ENCODE assay signal across 17 cellular contexts in the genomic region with DNA sequence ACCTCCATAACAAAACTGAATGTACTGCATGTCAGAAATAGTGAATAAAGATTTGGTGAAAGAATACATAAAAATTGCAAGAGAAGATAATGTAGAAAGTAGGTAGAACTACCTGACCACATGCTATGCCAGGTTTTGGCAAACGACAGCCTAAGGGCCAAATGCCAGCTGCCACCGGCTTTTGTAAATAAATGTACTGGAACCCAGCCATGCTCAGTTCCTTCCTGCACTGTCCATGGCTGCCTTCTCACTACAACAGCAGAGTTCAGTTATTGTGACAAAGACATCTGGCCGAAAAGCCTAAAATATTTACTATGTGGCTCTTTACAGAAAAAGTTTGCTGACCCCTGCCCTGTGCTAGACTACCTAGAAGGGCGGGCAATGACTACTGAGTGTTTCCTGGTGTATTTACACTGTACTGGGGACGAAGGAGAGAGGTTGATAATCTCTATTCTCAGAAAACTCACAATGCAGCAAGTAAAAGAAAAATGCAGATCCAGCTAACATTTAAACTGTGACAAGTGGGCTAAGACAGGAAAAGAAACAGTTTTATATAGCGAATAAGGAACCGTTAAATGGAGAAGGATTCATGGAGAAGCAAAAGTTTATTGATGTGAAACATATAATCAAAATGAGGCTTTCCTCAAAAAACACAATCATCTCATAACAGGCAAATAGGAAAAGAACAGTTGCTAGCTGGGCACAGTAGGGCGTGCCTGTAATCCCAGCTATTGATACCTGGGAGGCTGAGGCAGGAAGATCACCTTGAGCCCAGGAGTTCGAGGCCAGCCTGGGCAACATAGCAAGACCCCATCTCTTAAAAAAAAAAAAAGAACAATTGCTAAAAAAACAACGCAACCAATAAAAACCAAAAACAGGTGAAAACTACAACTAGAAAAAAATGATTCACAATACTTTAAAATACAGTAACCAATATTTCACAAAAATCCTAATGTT. TPM values are rescaled to one million over a fixed set of nuclear protein-coding genes. Genes with fewer than 3 reads are reported as not detected.
A peak's percentile ranks its signal among the peaks of the same experiment; 100 is the strongest.
DNase-seq lines count a peak whose midpoint lies in the region; ATAC-seq and TF ChIP-seq lines count a peak whose summit lies in the region.
"Had no signal": no experiment of that assay in that cellular context is flagged by ENCODE, and none has a peak within 500 bp of the region (broad histone marks: within the 10 kb centered on the region; RNA-seq: fewer than 3 reads in every experiment).

No MANE protein-coding gene starts in this region.

- no peaks in the 10 kb centered on the region for H3K9me3 Mint-ChIP-seq in memory B cell
- H3K9me3 Mint-ChIP-seq in osteocyte (ENCODE audit: unreplicated experiment) = no peaks in the 10 kb centered on the region
- no peaks in the 10 kb centered on the region for H3K9me3 Mint-ChIP-seq in naive thymus-derived CD8-positive, alpha-beta T cell
- H3K9me3 Mint-ChIP-seq: activated CD4-positive, alpha-beta T cell treated with anti-CD3 and anti-CD28 coated beads, Interleukin-2, amount 10 ng/mL, durations not matched to agents 24 days and 14 days; IgD-negative memory B cell; mesothelial cell of epicardium; stimulated activated memory B cell treated with anti-CD40 and anti-IgM and Interleukin-4, amounts not matched to agents 10 μg/mL and 1 μg/mL and 100 μg/mL, for 72 hours had no signal

- no peaks in the 10 kb centered on the region for H3K27me3 Mint-ChIP-seq in memory B cell
- no peaks in the 10 kb centered on the region for H3K27me3 Mint-ChIP-seq in osteocyte (ENCODE audit: unreplicated experiment)
- H3K27me3 Mint-ChIP-seq in naive thymus-derived CD8-positive, alpha-beta T cell = no peaks in the 10 kb centered on the region
- H3K27me3 Mint-ChIP-seq: activated CD4-positive, alpha-beta T cell treated with anti-CD3 and anti-CD28 coated beads, Interleukin-2, amount 10 ng/mL, durations not matched to agents 24 days and 14 days; IgD-negative memory B cell; stimulated activated memory B cell treated with anti-CD40 and anti-IgM and Interleukin-4, amounts not matched to agents 10 μg/mL and 1 μg/mL and 100 μg/mL, for 72 hours had no signal

- no peak for ATAC-seq in memory B cell (ENCODE audit: low read depth)
- ATAC-seq in naive thymus-derived CD8-positive, alpha-beta T cell = no peak
- ATAC-seq in HG03342 (IDR thresholded peaks at IDR 0.05; ENCODE audit: unreplicated experiment) = no peak
- ATAC-seq: HCT116; stimulated activated memory B cell treated with anti-CD40 and anti-IgM and Interleukin-4, amounts not matched to agents 10 μg/mL and 1 μg/mL and 100 μg/mL, for 72 hours had no signal

- POLR2A ChIA-PET in naive thymus-derived CD8-positive, alpha-beta T cell (lab: Charles Lee) = interaction anchor here (0.7 kb wide), 1 partner anchor 31 kb away, joined by 3 read pairs; no protein-coding TSS in a partner anchor

- H3K4me1 Mint-ChIP-seq in memory B cell (peaks cover 3% of the 10 kb centered on the region), osteocyte (ENCODE audit: unreplicated experiment) (no peaks in the 10 kb centered on the region)
- peaks cover 0 to 9% (median 1%) of the 10 kb centered on the region in 4 donors for H3K4me1 Mint-ChIP-seq in naive thymus-derived CD8-positive, alpha-beta T cell
- H3K4me1 Mint-ChIP-seq: activated CD4-positive, alpha-beta T cell treated with anti-CD3 and anti-CD28 coated beads, Interleukin-2, amount 10 ng/mL, durations not matched to agents 24 days and 14 days; stimulated activated memory B cell treated with anti-CD40 and anti-IgM and Interleukin-4, amounts not matched to agents 10 μg/mL and 1 μg/mL and 100 μg/mL, for 72 hours had no signal

- peaks cover 38% of the 10 kb centered on the region for H3K36me3 Mint-ChIP-seq in memory B cell
- peaks cover 51% of the 10 kb centered on the region for H3K36me3 Mint-ChIP-seq in osteocyte (ENCODE audit: unreplicated experiment)
- H3K36me3 Mint-ChIP-seq in naive thymus-derived CD8-positive, alpha-beta T cell = peaks cover 8 to 91% (median 25%) of the 10 kb centered on the region in 3 donors

- peak overlapping the region; percentile 42 for H3K27ac Mint-ChIP-seq in memory B cell
- H3K27ac Mint-ChIP-seq in osteocyte (ENCODE audit: unreplicated experiment) = no peak overlapping the region
- peak overlapping the region in 1 of 10 donors; percentile 20 for H3K27ac Mint-ChIP-seq in naive thymus-derived CD8-positive, alpha-beta T cell
- H3K27ac Mint-ChIP-seq: activated CD4-positive, alpha-beta T cell treated with anti-CD3 and anti-CD28 coated beads, Interleukin-2, amount 10 ng/mL, durations not matched to agents 24 days and 14 days; mesothelial cell of epicardium; stimulated activated memory B cell treated with anti-CD40 and anti-IgM and Interleukin-4, amounts not matched to agents 10 μg/mL and 1 μg/mL and 100 μg/mL, for 72 hours had no signal

- no peak for TF ChIP-seq CTCF in osteocyte (IDR thresholded peaks at IDR 0.05)

- in situ Hi-C loops in T47D (cut with HindIII; ENCODE audit: low pct_unique_long_range_greater_than_20kb, low sequenced_read_pairs) = no loop called here

- no peak overlapping the region for H3K4me3 Mint-ChIP-seq in memory B cell
- H3K4me3 Mint-ChIP-seq in osteocyte (ENCODE audit: unreplicated experiment) = no peak overlapping the region
- no peak overlapping the region for H3K4me3 Mint-ChIP-seq in naive thymus-derived CD8-positive, alpha-beta T cell
- H3K4me3 Mint-ChIP-seq: activated CD4-positive, alpha-beta T cell treated with anti-CD3 and anti-CD28 coated beads, Interleukin-2, amount 10 ng/mL, durations not matched to agents 24 days and 14 days; IgD-negative memory B cell; mesothelial cell of epicardium; stimulated activated memory B cell treated with anti-CD40 and anti-IgM and Interleukin-4, amounts not matched to agents 10 μg/mL and 1 μg/mL and 100 μg/mL, for 72 hours had no signal

- DNase-seq in DMS153 (lab: John Stamatoyannopoulos, UW) (peak; percentile 17), NCI-H1105 treated with DMSO at 0.1 percent for 48 hours (lab: John Stamatoyannopoulos, UW) (peak; percentile 51), T47D (ENCODE audit: low read depth in 1 of 2, low spot score in 1 of 2) (peak; percentile 30 to 86), memory B cell (ENCODE audit: low spot score in 2 of 2) (no peak), osteocyte (ENCODE audit: extremely low spot score, unreplicated experiment) (no peak), AG20443 (ENCODE audit: low spot score) (no peak)
- DNase-seq in naive thymus-derived CD8-positive, alpha-beta T cell = no peak
- DNase-seq: activated CD4-positive, alpha-beta T cell treated with anti-CD3 and anti-CD28 coated beads, Interleukin-2, amount 10 ng/mL, durations not matched to agents 24 days and 14 days; BE2C; foreskin melanocyte; NCI-H1417 treated with DMSO at 0.1 percent for 48 hours; NCI-H748 treated with DMSO at 0.1 percent for 48 hours had no signal

RNA-seq across cellular contexts. Expression of gene KIN, which starts 13.7 kb away (rescaled TPM):
- 10.9 and 11.2 TPM in 2 replicates for total RNA-seq in osteocyte
- total RNA-seq in naive thymus-derived CD8-positive, alpha-beta T cell = 10 to 100 TPM; 14.3 to 18.1 TPM
- 1 to 10 TPM; 3.2 to 5.6 (median 3.5) TPM for polyA plus RNA-seq in naive thymus-derived CD8-positive, alpha-beta T cell

RNA-seq across cellular contexts. Expression of gene ATP5F1C, which starts 13.9 kb away (rescaled TPM):
- 132 and 133 TPM in 2 replicates for total RNA-seq in osteocyte
- 100 to 1,000 TPM; 159 to 167 TPM for total RNA-seq in naive thymus-derived CD8-positive, alpha-beta T cell
- polyA plus RNA-seq in naive thymus-derived CD8-positive, alpha-beta T cell = 100 to 1,000 TPM; 338 to 486 (median 458) TPM

RNA-seq across cellular contexts. Expression of gene TAF3, which starts 44.2 kb away (rescaled TPM):
- total RNA-seq in osteocyte = 8.0 and 9.1 TPM in 2 replicates
- total RNA-seq in naive thymus-derived CD8-positive, alpha-beta T cell = 10 to 100 TPM; 24.4 to 24.6 TPM
- polyA plus RNA-seq in naive thymus-derived CD8-positive, alpha-beta T cell = 10 to 100 TPM in 2 of 3 donors, 1 to 10 TPM in 1; 6.8 to 16.4 (median 11.0) TPM

Comparison
In these comparisons a context has a peak if more than half of its experiments do, and no peak if none do; other contexts are left out.
1. DNase-seq: peak in DMS153 (single experiment), NCI-H1105 treated with DMSO at 0.1 percent for 48 hours (single experiment) and T47D (2 of 2); none in memory B cell (0 of 2), osteocyte (single experiment), naive thymus-derived CD8-positive, alpha-beta T cell (0 of 10) and AG20443 (single experiment).